In genomic region chr2:223930002-223930976, GRCh38 we compare ENCODE assay signal across 9 cellular contexts. TPM values are rescaled to one million over a fixed set of nuclear protein-coding genes. Genes with fewer than 3 reads are reported as not detected.
DNase-seq lines count a peak whose midpoint lies in the region; ATAC-seq and TF ChIP-seq lines count a peak whose summit lies in the region.
"Had no signal": no experiment of that assay in that cellular context is flagged by ENCODE, and none has a peak within 500 bp of the region (broad histone marks: within the 10 kb centered on the region; RNA-seq: fewer than 3 reads in every experiment).

No MANE protein-coding gene starts in this region.

- in situ Hi-C loops in GM13977 (cut with MboI; ENCODE audit: low pct_unique_long_range_greater_than_20kb, low sequenced_read_pairs, unreplicated experiment), result no loop called here

- DNase-seq in activated CD8-positive, alpha-beta memory T cell treated with anti-CD3 and anti-CD28 coated beads, Interleukin-2, amount 10 ng/mL, durations not matched to agents 7 days and 5 days, result no peak
- no peak for DNase-seq in activated CD8-positive, alpha-beta memory T cell treated with anti-CD3 and anti-CD28 coated beads, Interleukin-2, amount 50 U/mL, for 4 hours
- DNase-seq in body of pancreas (peak; percentile 28 to 65 (median 51)), thyroid gland (peak; percentile 43 to 46), NCI-H146 (lab: John Stamatoyannopoulos, UW) (no peak), GM13977 (ENCODE audit: low spot score) (no peak)

- no peaks in the 10 kb centered on the region for H3K27me3 Mint-ChIP-seq in activated CD8-positive, alpha-beta memory T cell treated with anti-CD3 and anti-CD28 coated beads, Interleukin-2, amount 10 ng/mL, durations not matched to agents 7 days and 5 days

- TF ChIP-seq RAD21 in liver (IDR thresholded peaks at IDR 0.05), result peak; percentile 4 to 56

- H3K4me1 Mint-ChIP-seq in activated CD8-positive, alpha-beta memory T cell treated with anti-CD3 and anti-CD28 coated beads, Interleukin-2, amount 10 ng/mL, durations not matched to agents 7 days and 5 days, result peaks cover 45% of the 10 kb centered on the region

- H3K36me3 ChIP-seq in body of pancreas (replicated peaks in 1 of 2; ENCODE audit: insufficient read depth in 1 of 2, low read depth in 2 of 2) (no peaks in the 10 kb centered on the region), liver (ENCODE audit: control insufficient read depth in 4 of 4, insufficient read depth in 3 of 4, low read depth in 1 of 4, low read length in 3 of 4) (no peaks in the 10 kb centered on the region), thyroid gland (no peaks in the 10 kb centered on the region)

- peak overlapping the region; percentile 37 to 42 for H3K9ac ChIP-seq in liver (ENCODE audit: low read depth in 1 of 2, low read length in 2 of 2)
- H3K9ac ChIP-seq: BLaER1 had no signal

- TF ChIP-seq CTCF in body of pancreas (IDR thresholded peaks at IDR 0.05) (no peak), liver (IDR thresholded peaks at IDR 0.05; ENCODE audit: low read depth, low read length, missing input control) (no peak), thyroid gland (IDR thresholded peaks at IDR 0.05) (no peak), GM13977 (IDR thresholded peaks at IDR 0.05; ENCODE audit: extremely low read depth, insufficient read depth, missing control alignments) (no peak)

- no peak overlapping the region for H3K4me3 Mint-ChIP-seq in activated CD8-positive, alpha-beta memory T cell treated with anti-CD3 and anti-CD28 coated beads, Interleukin-2, amount 10 ng/mL, durations not matched to agents 7 days and 5 days

- 72 to 79% methylated on average over 23 of the region's 23 CpGs for WGBS in body of pancreas, 2 donors
- WGBS in liver, result 44% methylated on average over 23 of the region's 23 CpGs
- 76 to 78% methylated on average over 23 of the region's 23 CpGs for WGBS in thyroid gland, 2 donors

- H3K27me3 ChIP-seq in body of pancreas (no peaks in the 10 kb centered on the region), liver (ENCODE audit: control insufficient read depth in 4 of 4, insufficient read depth in 4 of 4, low read length in 3 of 4) (no peaks in the 10 kb centered on the region), thyroid gland (no peaks in the 10 kb centered on the region)
- H3K27me3 ChIP-seq: BLaER1 had no signal

- H3K4me3 ChIP-seq in body of pancreas (no peak overlapping the region), liver (ENCODE audit: low read depth in 1 of 3, low read length in 3 of 3) (no peak overlapping the region), thyroid gland (replicated peaks in 1 of 3) (no peak overlapping the region)
- H3K4me3 ChIP-seq: BLaER1 had no signal

- no peaks in the 10 kb centered on the region for H3K9me3 ChIP-seq in body of pancreas
- peaks cover 0 to 3% (median 0%) of the 10 kb centered on the region in 4 donors for H3K9me3 ChIP-seq in liver (ENCODE audit: control insufficient read depth in 4 of 4, low read length in 3 of 4)
- no peaks in the 10 kb centered on the region for H3K9me3 ChIP-seq in thyroid gland

- peaks cover 2% of the 10 kb centered on the region for H3K9me3 Mint-ChIP-seq in activated CD8-positive, alpha-beta memory T cell treated with anti-CD3 and anti-CD28 coated beads, Interleukin-2, amount 10 ng/mL, durations not matched to agents 7 days and 5 days (ENCODE audit: low read depth)

- intact Hi-C loops in body of pancreas (cut with DNase I), result no loop called here
- intact Hi-C loops in thyroid gland (cut with DNase I), result no loop called here

- H3K4me1 ChIP-seq in body of pancreas, result peaks cover 35% of the 10 kb centered on the region
- peaks cover 8 to 34% (median 24%) of the 10 kb centered on the region in 4 donors for H3K4me1 ChIP-seq in liver (ENCODE audit: control insufficient read depth in 4 of 4, insufficient read depth in 4 of 4, low read length in 3 of 4)
- H3K4me1 ChIP-seq in thyroid gland, result peaks cover 6 to 22% of the 10 kb centered on the region in 2 donors

- peaks cover 23% of the 10 kb centered on the region for H3K36me3 Mint-ChIP-seq in activated CD8-positive, alpha-beta memory T cell treated with anti-CD3 and anti-CD28 coated beads, Interleukin-2, amount 10 ng/mL, durations not matched to agents 7 days and 5 days

- H3K27ac ChIP-seq in body of pancreas (no peak overlapping the region), liver (ENCODE audit: low read depth in 1 of 2, low read length in 2 of 2) (peak overlapping the region; percentile 45 to 78), thyroid gland (no peak overlapping the region)
- H3K27ac ChIP-seq: BLaER1 had no signal

- TF ChIP-seq POLR2A in body of pancreas (IDR thresholded peaks at IDR 0.05) (no peak), thyroid gland (IDR thresholded peaks at IDR 0.05) (no peak)

- CTCF ChIA-PET in activated CD8-positive, alpha-beta memory T cell treated with anti-CD3 and anti-CD28 coated beads, Interleukin-2, amount 10 ng/mL, durations not matched to agents 7 days and 5 days (lab: Charles Lee), result interaction anchor here (1.0 to 1.5 kb wide), 3 partner anchors 28 to 92 kb away, joined by 3 to 5 read pairs (median 5); partner anchors contain the start of gene MRPL44

- peak overlapping the region; percentile 63 for H3K27ac Mint-ChIP-seq in activated CD8-positive, alpha-beta memory T cell treated with anti-CD3 and anti-CD28 coated beads, Interleukin-2, amount 10 ng/mL, durations not matched to agents 7 days and 5 days

- ATAC-seq in activated CD8-positive, alpha-beta memory T cell treated with anti-CD3 and anti-CD28 coated beads, Interleukin-2, amount 10 ng/mL, durations not matched to agents 7 days and 5 days, result no peak
- ATAC-seq in body of pancreas (peak; percentile 48), HG02759 (IDR thresholded peaks at IDR 0.05; ENCODE audit: unreplicated experiment) (no peak)

TF ChIP-seq in liver, 16 proteins besides CTCF, POLR2A, EP300 and RAD21 (continues in another document):
- TF ChIP-seq RXRA (IDR thresholded peaks at IDR 0.05) (peak; percentile 80 to 87), ATF3 (IDR thresholded peaks at IDR 0.05) (peak; percentile 15), GABPA (IDR thresholded peaks at IDR 0.05 in 1 of 2, conservative IDR thresholded peaks at IDR 0.05 in 1 of 2) (no peak), FOXA1 (IDR thresholded peaks at IDR 0.05) (no peak), HNF4G (IDR thresholded peaks at IDR 0.05) (no peak), YY1 (IDR thresholded peaks at IDR 0.05) (peak; percentile 75), FOXA2 (IDR thresholded peaks at IDR 0.05) (no peak), JUND (IDR thresholded peaks at IDR 0.05) (peak; percentile 43 to 89), TAF1 (conservative IDR thresholded peaks at IDR 0.05) (peak; percentile 90), ZBTB33 (IDR thresholded peaks at IDR 0.05) (peak; percentile 21), SP1 (IDR thresholded peaks at IDR 0.05) (peak; percentile 72), REST (IDR thresholded peaks at IDR 0.05) (peak; percentile 94)

RNA-seq across cellular contexts. Expression of gene WDFY1, which starts 14.8 kb away (rescaled TPM):
- total RNA-seq in activated CD8-positive, alpha-beta memory T cell treated with anti-CD3 and anti-CD28 coated beads, Interleukin-2, amount 10 ng/mL, durations not matched to agents 7 days and 5 days, result 10 to 100 TPM; 29.2 to 55.0 TPM
- total RNA-seq in body of pancreas (10 to 100 TPM; 18.9 to 71.5 TPM), liver (10 to 100 TPM; 31.9 to 34.2 TPM), thyroid gland (10 to 100 TPM; 49.4 to 87.7 (median 59.6) TPM)
- polyA plus RNA-seq in liver, result 10 to 100 TPM; 12.0 to 16.3 TPM

RNA-seq across cellular contexts. Expression of gene MRPL44, which starts 27.0 kb away (rescaled TPM):
- 10 to 100 TPM; 30.4 to 34.9 TPM for total RNA-seq in activated CD8-positive, alpha-beta memory T cell treated with anti-CD3 and anti-CD28 coated beads, Interleukin-2, amount 10 ng/mL, durations not matched to agents 7 days and 5 days
- total RNA-seq in body of pancreas, result 10 to 100 TPM; 11.5 to 21.0 TPM
- total RNA-seq in liver, result 10 to 100 TPM; 22.0 to 25.5 TPM
- 10 to 100 TPM; 19.0 to 27.8 TPM for polyA plus RNA-seq in liver
- total RNA-seq in thyroid gland, result 10 to 100 TPM; 18.4 to 27.1 (median 25.3) TPM

Comparison
In these comparisons a context has a peak if more than half of its experiments do, and no peak if none do; other contexts are left out.
1. DNase-seq: peak in body of pancreas (4 of 4) and thyroid gland (2 of 2); none in activated CD8-positive, alpha-beta memory T cell treated with anti-CD3 and anti-CD28 coated beads, Interleukin-2, amount 10 ng/mL, durations not matched to agents 7 days and 5 days (single experiment), activated CD8-positive, alpha-beta memory T cell treated with anti-CD3 and anti-CD28 coated beads, Interleukin-2, amount 50 U/mL, for 4 hours (single experiment), NCI-H146 (single experiment) and GM13977 (single experiment).
2. H3K27ac ChIP-seq: peak in liver (2 of 2); none in body of pancreas (0 of 4) and thyroid gland (0 of 3).